In the genomic region with DNA sequence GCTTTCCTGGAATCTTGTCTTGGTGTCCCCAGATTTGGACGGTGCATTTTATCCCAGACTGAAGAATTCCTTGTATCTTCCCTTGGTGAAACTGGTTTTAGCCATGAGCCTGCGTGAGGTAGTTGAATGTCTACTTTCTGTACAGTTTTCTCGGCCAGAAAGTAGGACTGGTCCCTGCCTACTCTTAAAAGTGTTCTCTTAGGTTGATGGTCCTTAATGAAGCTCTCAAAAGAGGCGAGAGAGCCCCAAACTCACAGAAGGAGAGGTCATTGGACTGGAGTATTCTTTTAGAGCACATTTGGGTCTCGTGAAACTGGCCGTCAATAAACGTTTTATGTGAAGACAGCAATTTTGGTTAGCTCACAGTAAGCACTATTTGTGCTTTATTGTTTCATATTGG, we compare ENCODE assay signal across 8 cellular contexts. TPM values are rescaled to one million over a fixed set of nuclear protein-coding genes. Genes with fewer than 3 reads are reported as not detected.
DNase-seq lines count a peak whose midpoint lies in the region; ATAC-seq, FAIRE-seq and TF ChIP-seq lines count a peak whose summit lies in the region.

No MANE protein-coding gene starts in this region.

- H3K36me3 ChIP-seq in heart left ventricle: no peaks in the 10 kb centered on the region
- no peaks in the 10 kb centered on the region for H3K36me3 ChIP-seq in GM12878 (ENCODE audit: control insufficient read depth in 2 of 2, insufficient read depth in 2 of 2, low read length in 1 of 2)
- H3K36me3 ChIP-seq in liver (ENCODE audit: control insufficient read depth in 4 of 4, insufficient read depth in 3 of 4, low read depth in 1 of 4, low read length in 3 of 4): no peaks in the 10 kb centered on the region
- no peaks in the 10 kb centered on the region for H3K36me3 ChIP-seq in aorta (ENCODE audit: control insufficient read depth in 1 of 2, insufficient read depth in 2 of 2, low read length in 1 of 2)

- ATAC-seq in heart left ventricle (no peak), Right ventricle myocardium superior (ENCODE audit: poor library complexity) (no peak), GM12878 (no peak), aorta (ENCODE audit: low FRiP score) (no peak)

- POLR2A ChIA-PET in GM12878 (lab: Charles Lee): no interaction called here

- TF ChIP-seq POLR2A in heart left ventricle (IDR thresholded peaks at IDR 0.05): no peak
- no peak for TF ChIP-seq POLR2A in GM12878 (IDR thresholded peaks at IDR 0.05; ENCODE audit: low read depth, low read length)

- intact Hi-C loops in heart left ventricle (cut with DNase I): loop anchor here in 2 of 10 donors (5.0 kb wide), 2 partner anchors 134 to 644 kb away; a partner anchor contains a TSS
- intact Hi-C loops in Right ventricle myocardium superior (cut with DNase I): no loop called here
- intact Hi-C loops in GM12878 (cut with micrococcal nuclease; ENCODE audit: unreplicated experiment): loop anchor here (5.0 kb wide), 1 partner anchor 74 kb away; no protein-coding TSS in a partner anchor
- intact Hi-C loops in aorta (cut with DNase I): no loop called here

- no peak for FAIRE-seq in GM12878 (lab: Jason Lieb, UNC)

- peaks cover 31% of the 10 kb centered on the region for H3K79me2 ChIP-seq in GM12878 (ENCODE audit: control insufficient read depth, insufficient read depth, low read length)

- H3K27ac ChIP-seq in heart left ventricle (peak overlapping the region in 9 of 12 donors; percentile 66 to 90 (median 83)), GM12878 (ENCODE audit: control insufficient read depth, insufficient read depth) (peak overlapping the region; percentile 83), liver (ENCODE audit: low read depth in 1 of 2, low read length in 2 of 2) (peak overlapping the region in 1 of 2 donors; percentile 77), aorta (ENCODE audit: low read depth in 1 of 2, low read length in 2 of 2) (no peak overlapping the region)

- H2AFZ ChIP-seq in GM12878 (ENCODE audit: control insufficient read depth, low read depth, low read length): peak overlapping the region; percentile 90

- peak overlapping the region; percentile 59 to 97 (median 80) for H3K4me3 ChIP-seq in heart left ventricle
- peak overlapping the region; percentile 89 for H3K4me3 ChIP-seq in GM12878
- peak overlapping the region; percentile 86 to 92 (median 90) for H3K4me3 ChIP-seq in liver (ENCODE audit: low read depth in 1 of 3, low read length in 3 of 3)
- peak overlapping the region; percentile 96 to 98 for H3K4me3 ChIP-seq in aorta (ENCODE audit: low read length in 2 of 2)

- H3K9ac ChIP-seq in GM12878 (ENCODE audit: control insufficient read depth, insufficient read depth, low read length) (peak overlapping the region; percentile 92), liver (ENCODE audit: low read depth in 1 of 2, low read length in 2 of 2) (peak overlapping the region; percentile 73 to 85)

- in situ Hi-C loops in GM12878 (cut with MboI): loop anchor here (5.0 kb wide), 1 partner anchor 51 kb away; no protein-coding TSS in a partner anchor

- RAD21 ChIA-PET in GM12878 (lab: Charles Lee; ENCODE audit: unreplicated experiment): interaction anchor here (1.2 kb wide), 1 partner anchor 111 kb away, joined by 3 read pairs; no protein-coding TSS in a partner anchor

- SMC1A ChIA-PET in GM12878 (lab: Charles Lee; ENCODE audit: uncharacterized antibody, unreplicated experiment): interaction anchor here (0.6 to 1.5 kb wide), 2 partner anchors 23 to 25 kb away, joined by 3 read pairs; no protein-coding TSS in a partner anchor

- H4K20me1 ChIP-seq in GM12878 (ENCODE audit: control insufficient read depth, insufficient read depth): no peaks in the 10 kb centered on the region

- H3K9me3 ChIP-seq in heart left ventricle: no peaks in the 10 kb centered on the region
- no peaks in the 10 kb centered on the region for H3K9me3 ChIP-seq in GM12878 (replicated peaks; ENCODE audit: control insufficient read depth, insufficient read depth, low read length)
- H3K9me3 ChIP-seq in liver (ENCODE audit: control insufficient read depth in 4 of 4, low read length in 3 of 4): no peaks in the 10 kb centered on the region
- no peaks in the 10 kb centered on the region for H3K9me3 ChIP-seq in aorta (ENCODE audit: control insufficient read depth, low read length)

- CTCF ChIA-PET in GM12878 (lab: Yijun Ruan, JAX): interaction anchor here (0.7 kb wide), 1 partner anchor 71 kb away, joined by 4 read pairs; no protein-coding TSS in a partner anchor

- TF ChIP-seq CTCF in heart left ventricle (IDR thresholded peaks at IDR 0.05): no peak
- no peak for TF ChIP-seq CTCF in GM12878 (IDR thresholded peaks at IDR 0.05 in 2 of 3, conservative IDR thresholded peaks at IDR 0.05 in 1 of 3; ENCODE audit: control insufficient read depth in 2 of 3, extremely low read depth in 1 of 3, insufficient read depth in 1 of 3, low read depth in 3 of 3, low read length in 3 of 3)
- no peak for TF ChIP-seq CTCF in liver (IDR thresholded peaks at IDR 0.05; ENCODE audit: low read depth, low read length, missing input control)

- 1 to 2% (median 1%) methylated on average over 7 of the region's 7 CpGs for WGBS in heart left ventricle, 4 donors
- WGBS in GM12878 (ENCODE audit: insufficient coverage, insufficient replicate concordance, low lambda C conversion rate, missing lambda C conversion rate): 0% methylated on average over 7 of the region's 7 CpGs
- under 1% methylated on average over 7 of the region's 7 CpGs for WGBS in liver
- whole genome bisulfite sequencing in aorta, 2 donors: 0 to 1% methylated on average over 7 of the region's 7 CpGs

- TF ChIP-seq EP300 in GM12878 (IDR thresholded peaks at IDR 0.05; ENCODE audit: borderline replicate concordance in 1 of 2, control insufficient read depth in 1 of 2, low read depth in 2 of 2, low read length in 2 of 2): no peak

- BruUV-seq in GM12878 (replicated peaks; lab: Mats Ljungman, UMichigan): no TSS peak

- H3K4me1 ChIP-seq in heart left ventricle (peaks cover 3 to 26% (median 16%) of the 10 kb centered on the region in 12 donors), GM12878 (ENCODE audit: control insufficient read depth, insufficient read depth, low read length) (no peaks in the 10 kb centered on the region), liver (ENCODE audit: control insufficient read depth in 4 of 4, insufficient read depth in 4 of 4, low read length in 3 of 4) (peaks cover 0 to 18% (median 18%) of the 10 kb centered on the region in 4 donors), aorta (ENCODE audit: control insufficient read depth in 1 of 2, insufficient read depth in 2 of 2, low read length in 2 of 2) (peaks cover 0 to 8% of the 10 kb centered on the region in 2 donors)

- TF ChIP-seq RAD21 in GM12878 (IDR thresholded peaks at IDR 0.05; ENCODE audit: insufficient read depth, low read depth, low read length) (no peak), liver (IDR thresholded peaks at IDR 0.05) (no peak)

- H3K4me2 ChIP-seq in GM12878 (ENCODE audit: control insufficient read depth, insufficient read depth): peak overlapping the region; percentile 88

- H3K27me3 ChIP-seq in heart left ventricle (no peaks in the 10 kb centered on the region), GM12878 (replicated peaks in 1 of 2; ENCODE audit: control insufficient read depth in 2 of 2, insufficient read depth in 2 of 2, low read length in 1 of 2) (no peaks in the 10 kb centered on the region), liver (ENCODE audit: control insufficient read depth in 4 of 4, insufficient read depth in 4 of 4, low read length in 3 of 4) (no peaks in the 10 kb centered on the region), aorta (ENCODE audit: control insufficient read depth in 1 of 2, insufficient read depth in 2 of 2, low read length in 1 of 2) (no peaks in the 10 kb centered on the region)

- DNase-seq in heart left ventricle: no peak
- DNase-seq in Right ventricle myocardium superior: no peak
- no peak for DNase-seq in GM12878 (ENCODE audit: low read depth, low spot score)
- no peak for DNase-seq in aorta
- no peak for DNase-seq in stimulated activated naive CD4-positive, alpha-beta T cell treated with Interleukin-2 at 50 U/mL for 16 hours (lab: John Stamatoyannopoulos, UW)
- no peak for DNase-seq in cerebellum (ENCODE audit: low spot score)
- DNase-seq in DMS53 treated with DMSO at 0.1 percent for 48 hours (lab: John Stamatoyannopoulos, UW; ENCODE audit: unreplicated experiment): no peak

TF ChIP-seq in GM12878, 131 proteins besides CTCF, POLR2A, EP300 and RAD21:
- no peak for TF ChIP-seq IKZF1 (conservative IDR thresholded peaks at IDR 0.05)
- no peak for TF ChIP-seq SUZ12 (IDR thresholded peaks at IDR 0.05; ENCODE audit: unreplicated experiment)
- TF ChIP-seq KDM1A (IDR thresholded peaks at IDR 0.05; ENCODE audit: borderline replicate concordance): no peak

TF ChIP-seq in liver, 16 proteins besides CTCF, POLR2A, EP300 and RAD21:
- no peak for TF ChIP-seq FOXA1 (IDR thresholded peaks at IDR 0.05)

RNA-seq across cellular contexts. Expression of a gene that starts 0.7 kb away (rescaled TPM):
- 10 to 100 TPM; 17.7 to 25.4 (median 21.6) TPM for total RNA-seq in heart left ventricle
- polyA plus RNA-seq in heart left ventricle: 10 to 100 TPM; 17.9 to 22.8 TPM
- 22.3 TPM for total RNA-seq in Right ventricle myocardium superior
- total RNA-seq in GM12878 (2013; cell fraction: nucleolus; rRNA removed): 31.3 and 38.6 TPM in 2 replicates
- total RNA-seq in GM12878 (2014; rRNA removed): 20.2 and 22.8 TPM in 2 replicates
- 30.4 and 30.8 TPM in 2 replicates for total RNA-seq in GM12878 (2014; rRNA removed; fragmentation: Illumina TruSeq; extraction: Trizol)
- total RNA-seq in GM12878 (2021): 19.6 and 22.1 TPM in 2 replicates
- polyA plus RNA-seq in GM12878 (2011; ENCODE audit: low read depth): 4.9 TPM
- 21.3 and 34.3 TPM in 2 replicates for polyA plus RNA-seq in GM12878 (2011; rRNA removed)
- polyA plus RNA-seq in GM12878 (2011; cell fraction: cytosol; rRNA removed): 7.9 and 9.5 TPM in 2 replicates
- polyA plus RNA-seq in GM12878 (2011; cell fraction: nucleus; rRNA removed): 7.5 and 10.1 TPM in 2 replicates
- 8.8 and 13.6 TPM in 2 replicates for polyA plus RNA-seq in GM12878 (2012)
- 22.2 and 36.4 TPM in 2 replicates for polyA plus RNA-seq in GM12878 (2014; fragmentation: Illumina TruSeq; extraction: Trizol)
- 10 to 100 TPM; 14.5 to 23.3 TPM for polyA plus RNA-seq in GM12878 (2014; fragmentation: Nextera tagmentation; extraction: Ambion mirVana)
- 18.3 and 23.0 TPM in 2 replicates for polyA plus RNA-seq in GM12878 (2014; rRNA removed)
- 10 to 100 TPM; 24.1 to 26.7 TPM for polyA plus RNA-seq in GM12878 (2016; fragmentation: Nextera tagmentation; extraction: Ambion mirVana)
- 4.8 and 6.7 TPM in 2 replicates for polyA minus RNA-seq in GM12878 (2011; rRNA and poly(A)+ RNA removed)
- polyA minus RNA-seq in GM12878 (2011; cell fraction: cytosol; rRNA and poly(A)+ RNA removed): 4.9 and 6.7 TPM in 2 replicates
- polyA minus RNA-seq in GM12878 (2011; cell fraction: nucleus; rRNA and poly(A)+ RNA removed): 7.3 and 13.0 TPM in 2 replicates
- total RNA-seq in liver: 1 to 10 TPM; 7.0 to 7.6 TPM
- 1 to 10 TPM; 6.0 to 8.5 TPM for polyA plus RNA-seq in liver
- 10 to 100 TPM; 11.5 to 13.3 TPM for total RNA-seq in aorta
- polyA plus RNA-seq in aorta: 10 to 100 TPM; 10.5 to 16.5 TPM
- total RNA-seq in cerebellum: 17.6 TPM

Comparison
In these comparisons a context has a peak if more than half of its experiments do, and no peak if none do; other contexts are left out.
1. H3K27ac ChIP-seq: peak in heart left ventricle (9 of 12) and GM12878 (single experiment); none in aorta (0 of 2).
2. Peak in every context shown above with its lines, with median percentiles within 50 percentile points of each other: H3K4me3 ChIP-seq.